Comparison of ENCODE assay signal across 8 cellular contexts in the genomic region with DNA sequence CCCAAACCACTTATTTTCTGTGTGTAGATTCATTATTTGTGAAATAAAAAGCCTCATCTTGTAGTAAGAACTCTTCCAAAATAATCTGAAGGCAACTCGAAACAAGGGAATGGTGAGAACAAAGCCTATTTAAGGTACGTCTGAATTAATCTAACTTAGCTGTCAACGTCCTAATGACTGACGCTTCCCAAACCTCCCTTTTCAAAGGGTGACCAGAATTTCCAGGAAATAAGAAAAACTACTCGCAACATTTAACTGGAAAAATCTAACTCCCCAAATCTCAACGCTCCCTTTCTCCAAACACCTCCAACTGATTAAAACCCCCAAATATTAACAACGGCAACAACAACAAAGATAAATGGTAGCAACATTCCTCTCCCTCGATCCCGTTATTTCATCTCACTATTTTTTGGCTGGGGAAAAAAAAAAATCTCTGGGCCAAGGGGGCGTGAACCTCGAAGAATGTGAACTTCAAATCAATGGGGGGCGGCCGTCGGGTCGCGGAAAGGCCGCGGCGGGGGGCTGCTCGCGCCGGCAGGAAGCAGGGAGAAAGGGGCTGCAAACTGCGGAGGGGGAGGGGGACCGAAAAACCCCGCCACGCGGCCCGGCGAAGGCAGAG. TPM values are rescaled to one million over a fixed set of nuclear protein-coding genes. Genes with fewer than 3 reads are reported as not detected.
DNase-seq lines count a peak whose midpoint lies in the region; ATAC-seq, FAIRE-seq and TF ChIP-seq lines count a peak whose summit lies in the region.

No MANE protein-coding gene starts in this region.

- no peaks in the 10 kb centered on the region for H3K9me3 Mint-ChIP-seq in type B pancreatic cell

- peaks cover 17% of the 10 kb centered on the region for H3K36me3 Mint-ChIP-seq in type B pancreatic cell

- TF ChIP-seq EP300 in HepG2 (IDR thresholded peaks at IDR 0.05; ENCODE audit: low read depth in 2 of 2, low read length in 2 of 2) (no peak), HepG2 (CRISPR knock-in tag; IDR thresholded peaks at IDR 0.05; ENCODE audit: borderline replicate concordance) (no peak)

- POLR2A ChIA-PET in HepG2 (lab: Yijun Ruan, JAX), result interaction anchor here (0.9 to 2.6 kb wide), 9 partner anchors 12 to 201 kb away, joined by 3 to 35 read pairs (median 6); partner anchors contain the start of genes PITHD1 and PNRC2

- peaks cover 57% of the 10 kb centered on the region for H3K79me2 ChIP-seq in HepG2 (ENCODE audit: insufficient read depth, low read length)

- H3K27ac ChIP-seq in heart left ventricle (peak overlapping the region; percentile 85 to 99 (median 97)), adrenal gland (peak overlapping the region; percentile 91 to 99 (median 98)), HepG2 (ENCODE audit: extremely low read length, insufficient read depth, low read length) (peak overlapping the region; percentile 98)

- no peaks in the 10 kb centered on the region for H3K9me3 ChIP-seq in heart left ventricle
- H3K9me3 ChIP-seq in adrenal gland (replicated peaks in 1 of 3), result no peaks in the 10 kb centered on the region
- no peaks in the 10 kb centered on the region for H3K9me3 ChIP-seq in HepG2 (ENCODE audit: low read length)

- CTCF ChIA-PET in HepG2 (lab: Yijun Ruan, JAX; ENCODE audit: low intra/inter-chr PET ratio, low total read pairs), result no interaction called here

- no TSS peak for BruUV-seq in HepG2 (replicated peaks; lab: Mats Ljungman, UMichigan)

- TF ChIP-seq CTCF in heart left ventricle (IDR thresholded peaks at IDR 0.05) (no peak), adrenal gland (IDR thresholded peaks at IDR 0.05) (no peak), HepG2 (CRISPR knock-in tag; IDR thresholded peaks at IDR 0.05) (no peak), type B pancreatic cell (conservative IDR thresholded peaks at IDR 0.05) (no peak), GM10266 (IDR thresholded peaks at IDR 0.05; ENCODE audit: control insufficient read depth, insufficient read depth, low read depth, missing control alignments) (no peak)

- H3K4me3 Mint-ChIP-seq in type B pancreatic cell, result peak overlapping the region; percentile 98

- no peak for FAIRE-seq in HepG2 (lab: Jason Lieb, UNC)

- H2AFZ ChIP-seq in HepG2 (ENCODE audit: low read length), result no peak overlapping the region

- H3K4me1 Mint-ChIP-seq in type B pancreatic cell (ENCODE audit: unreplicated experiment), result peaks cover 47% of the 10 kb centered on the region

- H3K27me3 Mint-ChIP-seq in type B pancreatic cell, result peaks cover 3% of the 10 kb centered on the region

- H3K27me3 ChIP-seq in heart left ventricle (no peaks in the 10 kb centered on the region), adrenal gland (no peaks in the 10 kb centered on the region), HepG2 (ENCODE audit: control insufficient read depth in 1 of 2, insufficient read depth in 2 of 2, low read length in 2 of 2) (no peaks in the 10 kb centered on the region; a peak in 1 of 5 replicates)

- peak overlapping the region; percentile 93 for H3K27ac Mint-ChIP-seq in type B pancreatic cell

- no peak for TF ChIP-seq RAD21 in HepG2 (CRISPR knock-in tag; IDR thresholded peaks at IDR 0.05)

- DNase-seq in heart left ventricle (no peak), cardiac septum (ENCODE audit: low spot score) (no peak), adrenal gland (no peak), HepG2 (ENCODE audit: low spot score) (no peak), type B pancreatic cell (ENCODE audit: extremely low spot score, unreplicated experiment) (no peak), GM10266 (ENCODE audit: extremely low spot score) (no peak), GM19240 (ENCODE audit: insufficient read length, low spot score) (no peak)

- H3K9ac ChIP-seq in HepG2 (ENCODE audit: insufficient read depth, low read depth, low read length), result peak overlapping the region; percentile 99

- H3K4me1 ChIP-seq in heart left ventricle (peaks cover 5 to 56% (median 42%) of the 10 kb centered on the region in 12 donors), adrenal gland (replicated peaks in 1 of 2) (peaks cover 34 to 45% of the 10 kb centered on the region in 2 donors), HepG2 (ENCODE audit: insufficient read depth, low read length) (peaks cover 56% of the 10 kb centered on the region)

- TF ChIP-seq POLR2A in heart left ventricle (IDR thresholded peaks at IDR 0.05) (no peak), adrenal gland (IDR thresholded peaks at IDR 0.05) (no peak), HepG2 (IDR thresholded peaks at IDR 0.05; ENCODE audit: insufficient read depth in 1 of 2, low read depth in 2 of 2, low read length in 2 of 2) (no peak)

- WGBS in heart left ventricle, 4 donors, result 0 to 1% (median 1%) methylated on average over 28 to 29 of the region's 29 CpGs
- WGBS in adrenal gland, 4 donors, result 0 to 1% (median 1%) methylated on average over 20 to 29 of the region's 29 CpGs
- WGBS in HepG2 (ENCODE audit: low lambda C conversion rate), result under 1% methylated on average over 21 of the region's 29 CpGs

- in situ Hi-C loops in HepG2 (cut with HindIII; ENCODE audit: extremely low pct_ligation_motif_present, low pct_unique_long_range_greater_than_20kb), result loop anchor here (5.0 kb wide), 1 partner anchor 43 kb away; no protein-coding TSS in a partner anchor

- H3K4me3 ChIP-seq in heart left ventricle, result peak overlapping the region; percentile 69 to 97 (median 90)
- peak overlapping the region; percentile 43 to 98 (median 82) for H3K4me3 ChIP-seq in adrenal gland
- H3K4me3 ChIP-seq in HepG2 (replicated peaks in 1 of 3; ENCODE audit: insufficient read depth in 1 of 3, low read depth in 2 of 3, low read length in 3 of 3), result peak overlapping the region; percentile 91 to 96 (median 93)

- ATAC-seq in heart left ventricle (no peak), HepG2 (no peak), HG03097 (IDR thresholded peaks at IDR 0.05; ENCODE audit: low FRiP score, unreplicated experiment) (no peak)

- H3K36me3 ChIP-seq in heart left ventricle (peaks cover 0 to 26% (median 16%) of the 10 kb centered on the region in 9 donors), adrenal gland (replicated peaks in 1 of 2) (no peaks in the 10 kb centered on the region), HepG2 (replicated peaks in 1 of 2; ENCODE audit: control insufficient read depth in 1 of 2, insufficient read depth in 2 of 2, low read length in 2 of 2) (peaks cover 3 to 28% of the 10 kb centered on the region in 2 experiments; a peak in 4 of 5 replicates)

- intact Hi-C loops in heart left ventricle (cut with DNase I), result loop anchor here (1.0 to 5.0 kb wide), 11 partner anchors 19 to 49 kb away; no protein-coding TSS in a partner anchor
- intact Hi-C loops in cardiac septum (cut with DNase I), result loop anchor here (1.0 to 2.0 kb wide), 2 partner anchors 19 to 39 kb away; no protein-coding TSS in a partner anchor
- intact Hi-C loops in adrenal gland (cut with DNase I), result no loop called here
- intact Hi-C loops in HepG2 (cut with micrococcal nuclease; ENCODE audit: unreplicated experiment), result loop anchor here (2.0 kb wide), 2 partner anchors 41 to 49 kb away; no protein-coding TSS in a partner anchor

- H3K4me2 ChIP-seq in HepG2 (ENCODE audit: low read depth, low read length), result peak overlapping the region; percentile 85

- peaks cover 39% of the 10 kb centered on the region for H4K20me1 ChIP-seq in HepG2 (ENCODE audit: insufficient read depth, low read length)

RNA-seq across cellular contexts. Expression of gene SRSF10, which starts 0.6 kb away (rescaled TPM):
- total RNA-seq in heart left ventricle, result 10 to 100 TPM; 34.3 to 60.9 (median 49.4) TPM
- 10 to 100 TPM; 41.1 to 47.1 TPM for polyA plus RNA-seq in heart left ventricle
- total RNA-seq in cardiac septum, result 63.4 TPM
- 100 to 1,000 TPM in 6 of 8 donors, 10 to 100 TPM in 2; 65.8 to 139 (median 105) TPM for total RNA-seq in adrenal gland
- polyA plus RNA-seq in adrenal gland, result 100 to 1,000 TPM in 1 of 3 donors, 10 to 100 TPM in 2; 90.0 to 190 (median 99.0) TPM
- total RNA-seq in HepG2 (2016; rRNA removed; fragmentation: Illumina TruSeq; extraction: Trizol), result 156 and 186 TPM in 2 replicates
- total RNA-seq in HepG2 (2016; cell fraction: cytosol; rRNA removed; fragmentation: Illumina TruSeq; extraction: Trizol; ENCODE audit: low read depth), result 14.0 and 16.3 TPM in 2 replicates
- 155 and 183 TPM in 2 replicates for total RNA-seq in HepG2 (2016; cell fraction: insoluble cytoplasmic fraction; rRNA removed; fragmentation: Illumina TruSeq; extraction: Trizol)
- total RNA-seq in HepG2 (2016; cell fraction: membrane; rRNA removed; fragmentation: Illumina TruSeq; extraction: Trizol), result 44.1 and 51.2 TPM in 2 replicates
- total RNA-seq in HepG2 (2016; cell fraction: nucleus; rRNA removed; fragmentation: Illumina TruSeq; extraction: Trizol), result 358 and 375 TPM in 2 replicates
- polyA plus RNA-seq in HepG2 (2011; rRNA removed), result 98.2 and 126 TPM in 2 replicates
- polyA plus RNA-seq in HepG2 (2011; cell fraction: cytosol; rRNA removed), result 56.6 and 58.5 TPM in 2 replicates
- polyA plus RNA-seq in HepG2 (2011; cell fraction: nucleus; rRNA removed), result 190 and 202 TPM in 2 replicates
- 75.4 and 108 TPM in 2 replicates for polyA plus RNA-seq in HepG2 (2012)
- 14.3 and 14.6 TPM in 2 replicates for polyA plus RNA-seq in HepG2 (2016; cell fraction: cytosol; fragmentation: Illumina TruSeq; extraction: Trizol; ENCODE audit: low read depth)
- 176 and 184 TPM in 2 replicates for polyA plus RNA-seq in HepG2 (2016; cell fraction: insoluble cytoplasmic fraction; fragmentation: Illumina TruSeq; extraction: Trizol; ENCODE audit: low read depth)
- polyA plus RNA-seq in HepG2 (2016; cell fraction: membrane; fragmentation: Illumina TruSeq; extraction: Trizol; ENCODE audit: low read depth), result 31.3 and 32.4 TPM in 2 replicates
- 441 and 449 TPM in 2 replicates for polyA plus RNA-seq in HepG2 (2016; cell fraction: nucleus; fragmentation: Illumina TruSeq; extraction: Trizol; ENCODE audit: insufficient read depth, low read depth)
- 105 and 142 TPM in 2 replicates for polyA minus RNA-seq in HepG2 (2011; rRNA and poly(A)+ RNA removed; ENCODE audit: low replicate concordance)
- polyA minus RNA-seq in HepG2 (2011; cell fraction: cytosol; rRNA and poly(A)+ RNA removed), result 33.1 and 43.0 TPM in 2 replicates
- 554 and 606 TPM in 2 replicates for polyA minus RNA-seq in HepG2 (2011; cell fraction: nucleus; rRNA and poly(A)+ RNA removed)
- 113 and 177 TPM in 2 replicates for total RNA-seq in type B pancreatic cell (ENCODE audit: low replicate concordance)

RNA-seq across cellular contexts. Expression of gene PNRC2, which starts 19.9 kb away (rescaled TPM):
- total RNA-seq in heart left ventricle, result 100 to 1,000 TPM in 4 of 9 donors, 10 to 100 TPM in 5; 67.7 to 137 (median 80.5) TPM
- polyA plus RNA-seq in heart left ventricle, result 10 to 100 TPM; 64.1 to 88.8 TPM
- total RNA-seq in cardiac septum, result 80.0 TPM
- 100 to 1,000 TPM in 7 of 8 donors, 10 to 100 TPM in 1; 57.6 to 175 (median 138) TPM for total RNA-seq in adrenal gland
- polyA plus RNA-seq in adrenal gland, result 100 to 1,000 TPM in 1 of 3 donors, 10 to 100 TPM in 2; 72.9 to 187 (median 81.0) TPM
- 97.5 and 159 TPM in 2 replicates for total RNA-seq in HepG2 (2016; rRNA removed; fragmentation: Illumina TruSeq; extraction: Trizol)
- total RNA-seq in HepG2 (2016; cell fraction: cytosol; rRNA removed; fragmentation: Illumina TruSeq; extraction: Trizol; ENCODE audit: low read depth), result 18.3 and 19.0 TPM in 2 replicates
- total RNA-seq in HepG2 (2016; cell fraction: insoluble cytoplasmic fraction; rRNA removed; fragmentation: Illumina TruSeq; extraction: Trizol), result 101 and 179 TPM in 2 replicates
- 54.8 and 63.8 TPM in 2 replicates for total RNA-seq in HepG2 (2016; cell fraction: membrane; rRNA removed; fragmentation: Illumina TruSeq; extraction: Trizol)
- 74.0 and 87.3 TPM in 2 replicates for total RNA-seq in HepG2 (2016; cell fraction: nucleus; rRNA removed; fragmentation: Illumina TruSeq; extraction: Trizol)
- 53.3 and 74.9 TPM in 2 replicates for polyA plus RNA-seq in HepG2 (2011; rRNA removed)
- polyA plus RNA-seq in HepG2 (2011; cell fraction: cytosol; rRNA removed), result 64.3 and 67.0 TPM in 2 replicates
- 36.2 and 45.0 TPM in 2 replicates for polyA plus RNA-seq in HepG2 (2011; cell fraction: nucleus; rRNA removed)
- 62.0 and 72.8 TPM in 2 replicates for polyA plus RNA-seq in HepG2 (2012)
- 10.2 and 11.9 TPM in 2 replicates for polyA plus RNA-seq in HepG2 (2016; cell fraction: cytosol; fragmentation: Illumina TruSeq; extraction: Trizol; ENCODE audit: low read depth)
- 149 and 168 TPM in 2 replicates for polyA plus RNA-seq in HepG2 (2016; cell fraction: insoluble cytoplasmic fraction; fragmentation: Illumina TruSeq; extraction: Trizol; ENCODE audit: low read depth)
- polyA plus RNA-seq in HepG2 (2016; cell fraction: membrane; fragmentation: Illumina TruSeq; extraction: Trizol; ENCODE audit: low read depth), result 36.4 and 37.2 TPM in 2 replicates
- 100 and 101 TPM in 2 replicates for polyA plus RNA-seq in HepG2 (2016; cell fraction: nucleus; fragmentation: Illumina TruSeq; extraction: Trizol; ENCODE audit: insufficient read depth, low read depth)
- 64.4 and 79.4 TPM in 2 replicates for polyA minus RNA-seq in HepG2 (2011; rRNA and poly(A)+ RNA removed; ENCODE audit: low replicate concordance)
- polyA minus RNA-seq in HepG2 (2011; cell fraction: cytosol; rRNA and poly(A)+ RNA removed), result 46.1 and 65.6 TPM in 2 replicates
- 53.8 and 57.3 TPM in 2 replicates for polyA minus RNA-seq in HepG2 (2011; cell fraction: nucleus; rRNA and poly(A)+ RNA removed)
- 132 and 146 TPM in 2 replicates for total RNA-seq in type B pancreatic cell (ENCODE audit: low replicate concordance)

Comparison
In these comparisons a context has a peak if more than half of its experiments do, and no peak if none do; other contexts are left out.
1. intact Hi-C loops: an anchor here in heart left ventricle (1.0 to 5.0 kb wide), cardiac septum (1.0 to 2.0 kb wide) and HepG2 (2.0 kb wide); none called in adrenal gland.